ENCODE assay signal across 32 cellular contexts in the genomic region with DNA sequence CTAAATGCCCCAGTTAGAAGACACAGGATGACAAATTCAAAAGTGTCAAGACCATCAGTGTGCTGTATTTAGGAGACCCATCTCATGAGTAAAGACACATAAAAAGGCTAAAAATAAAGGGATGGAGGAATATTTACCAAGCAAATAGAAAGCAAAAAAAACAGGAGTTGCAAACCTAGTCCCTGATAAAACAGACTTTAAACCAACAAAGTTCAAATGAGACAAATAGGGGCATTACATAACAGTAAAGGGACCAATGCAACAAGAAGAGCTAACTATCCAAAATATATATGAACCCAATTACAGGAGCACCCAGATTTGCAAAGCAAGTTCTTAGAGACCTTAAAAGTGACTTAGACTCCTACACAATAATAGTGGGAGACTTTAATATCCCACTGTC.
"Had no signal": no experiment of that assay in that cellular context is flagged by ENCODE, and none has a peak within 500 bp of the region (broad histone marks: within the 10 kb centered on the region; RNA-seq: fewer than 3 reads in every experiment).

No MANE protein-coding gene starts in this region.

- H3K4me3 ChIP-seq: adrenal gland, ascending aorta, body of pancreas, breast epithelium, cardiac muscle cell had no signal

- H3K27me3 ChIP-seq: adrenal gland, ascending aorta, body of pancreas, brain microvascular endothelial cell, breast epithelium, cardiac muscle cell had no signal

- ATAC-seq: activated naive CD4-positive, alpha-beta T cell treated with anti-CD3 and anti-CD28 coated beads, Interleukin-2, amount 50 U/mL, for 72 hours; activated naive CD8-positive, alpha-beta T cell treated with anti-CD3 and anti-CD28 coated beads, Interleukin-2, amount 50 U/mL, for 24 hours; activated T-cell treated with anti-CD3 and anti-CD28 coated beads, Interleukin-2, amount 50 U/mL, for 4 hours; activated T-cell treated with anti-CD3 and anti-CD28 coated beads, Interleukin-2, amount 50 U/mL, for 72 hours; activated T-helper 17 cell treated with anti-CD3 and anti-CD28 coated beads, Interleukin-2, amount 50 U/mL, for 72 hours; body of pancreas had no signal

- FAIRE-seq: astrocyte, bronchial epithelial cell had no signal

- DNase-seq: activated effector memory CD4-positive, alpha-beta T cell treated with anti-CD3 and anti-CD28 coated beads, Interleukin-2, amount 50 U/mL, for 16 hours; activated effector memory CD4-positive, alpha-beta T cell treated with Interleukin-2 at 50 U/mL for 16 hours; activated gamma-delta T cell; activated gamma-delta T cell treated with Interleukin-2 at 50 U/mL for 16 hours; activated naive CD4-positive, alpha-beta T cell; activated naive CD4-positive, alpha-beta T cell treated with anti-CD3 and anti-CD28 coated beads for 36 hours; activated naive CD4-positive, alpha-beta T cell treated with anti-CD3 and anti-CD28 coated beads, Interleukin-2, amount 10 ng/mL, durations not matched to agents 7 days and 5 days; activated naive CD4-positive, alpha-beta T cell treated with anti-CD3 and anti-CD28 coated beads, Interleukin-2, amount 50 U/mL, for 16 hours; activated naive CD4-positive, alpha-beta T cell treated with Interleukin-2 at 50 U/mL for 16 hours; activated naive CD8-positive, alpha-beta T cell treated with anti-CD3 and anti-CD28 coated beads for 36 hours; activated naive CD8-positive, alpha-beta T cell treated with anti-CD3 and anti-CD28 coated beads, Interleukin-2, amount 10 ng/mL, durations not matched to agents 7 days and 5 days; activated naive CD8-positive, alpha-beta T cell treated with anti-CD3 and anti-CD28 coated beads, Interleukin-2, amount 50 U/mL, for 24 hours; activated T-cell treated with anti-CD3 and anti-CD28 coated beads, Interleukin-2, amount 50 U/mL, for 24 hours; activated T-cell treated with anti-CD3 and anti-CD28 coated beads, Interleukin-2, amount 50 U/mL, for 4 hours; activated T-cell treated with anti-CD3 and anti-CD28 coated beads, Interleukin-2, amount 50 U/mL, for 48 hours; activated T-cell treated with anti-CD3 and anti-CD28 coated beads, Interleukin-2, amount 50 U/mL, for 72 hours; adrenal gland; amniotic stem cell; anterior cingulate cortex; aorta; body of pancreas; brain microvascular endothelial cell; caudate nucleus; central memory CD4-positive, alpha-beta T cell; cerebellar nuclear complex had no signal

- H3K4me1 ChIP-seq: adrenal gland, ascending aorta, body of pancreas, breast epithelium had no signal

- H3K36me3 ChIP-seq: adrenal gland, ascending aorta, brain microvascular endothelial cell, breast epithelium, cardiac muscle cell had no signal

- H3K27ac ChIP-seq: adrenal gland, ascending aorta, body of pancreas, brain microvascular endothelial cell, breast epithelium, cardiac muscle cell had no signal

- H3K9me3 ChIP-seq: adrenal gland, ascending aorta, body of pancreas, breast epithelium had no signal
